Comparison of ENCODE assay signal across 8 cellular contexts in genomic region chr6:21666200-21666671, GRCh38.
DNase-seq lines count a peak whose midpoint lies in the region; ATAC-seq, FAIRE-seq and TF ChIP-seq lines count a peak whose summit lies in the region.

No MANE protein-coding gene starts in this region.

- ATAC-seq in GM21717 (IDR thresholded peaks at IDR 0.05; ENCODE audit: unreplicated experiment) = no peak
- ATAC-seq in GM18519 (IDR thresholded peaks at IDR 0.05; ENCODE audit: low FRiP score, unreplicated experiment) = no peak
- ATAC-seq in GM21825 (IDR thresholded peaks at IDR 0.05; ENCODE audit: unreplicated experiment) = no peak

- H3K36me3 ChIP-seq in fibroblast of lung (ENCODE audit: control insufficient read depth, insufficient read depth, low read length) = no peaks in the 10 kb centered on the region

- peaks cover 61% of the 10 kb centered on the region for H3K27me3 Mint-ChIP-seq in osteocyte (ENCODE audit: unreplicated experiment)

- peak overlapping the region; percentile 54 for H2AFZ ChIP-seq in fibroblast of lung (ENCODE audit: low read length)

- H3K9ac ChIP-seq in fibroblast of lung (ENCODE audit: insufficient read depth, low read length) = peak overlapping the region; percentile 24

- peaks cover 15% of the 10 kb centered on the region for H3K27me3 ChIP-seq in fibroblast of lung (ENCODE audit: control insufficient read depth, insufficient read depth, low read length)

- H3K4me2 ChIP-seq in fibroblast of lung (ENCODE audit: extremely low read depth, insufficient read depth, low read length) = peak overlapping the region; percentile 88

- DNase-seq in Daoy (ENCODE audit: low read depth) = peak; percentile 30
- DNase-seq in NCI-H748 (lab: John Stamatoyannopoulos, UW; ENCODE audit: unreplicated experiment) = peak; percentile 77
- peak in 1 of 2 donors; percentile 34 for DNase-seq in fibroblast of lung (ENCODE audit: low read depth in 2 of 2)
- no peak for DNase-seq in osteocyte (ENCODE audit: extremely low spot score, unreplicated experiment)
- DNase-seq in GM12892 (ENCODE audit: insufficient read length) = no peak

- TF ChIP-seq POLR2A in GM12892 (IDR thresholded peaks at IDR 0.05; ENCODE audit: low read depth, low read length) = no peak

- no peak for FAIRE-seq in GM12892 (lab: Jason Lieb, UNC)

- no peak overlapping the region for H3K27ac ChIP-seq in fibroblast of lung (ENCODE audit: insufficient read depth, low read length)

- peak overlapping the region; percentile 50 to 81 (median 58) for H3K4me3 ChIP-seq in fibroblast of lung (replicated peaks in 1 of 4; ENCODE audit: control extremely low read depth in 1 of 4, insufficient read depth in 1 of 4, low read depth in 3 of 4, low read length in 4 of 4)

- no peaks in the 10 kb centered on the region for H3K36me3 Mint-ChIP-seq in osteocyte (ENCODE audit: unreplicated experiment)

- TF ChIP-seq CTCF in fibroblast of lung (conservative IDR thresholded peaks at IDR 0.05 in 1 of 2, IDR thresholded peaks at IDR 0.05 in 1 of 2; ENCODE audit: low read depth in 1 of 2, low read length in 2 of 2) = no peak
- no peak for TF ChIP-seq CTCF in osteocyte (IDR thresholded peaks at IDR 0.05)

- H3K79me2 ChIP-seq in fibroblast of lung (ENCODE audit: control insufficient read depth, insufficient read depth, low read length) = no peaks in the 10 kb centered on the region

- H3K4me1 Mint-ChIP-seq in osteocyte (ENCODE audit: unreplicated experiment) = peaks cover 30% of the 10 kb centered on the region

- H3K4me3 Mint-ChIP-seq in osteocyte (ENCODE audit: unreplicated experiment) = peak overlapping the region; percentile 81

- no peaks in the 10 kb centered on the region for H4K20me1 ChIP-seq in fibroblast of lung (ENCODE audit: control insufficient read depth, extremely low read depth, insufficient read depth, low read length)

- H3K9me3 Mint-ChIP-seq in osteocyte (ENCODE audit: unreplicated experiment) = no peaks in the 10 kb centered on the region

- no peak overlapping the region for H3K27ac Mint-ChIP-seq in osteocyte (ENCODE audit: unreplicated experiment)

- H3K9me3 ChIP-seq in fibroblast of lung (ENCODE audit: control insufficient read depth, insufficient read depth, low read depth, low read length) = no peaks in the 10 kb centered on the region

- no peaks in the 10 kb centered on the region for H3K4me1 ChIP-seq in fibroblast of lung (ENCODE audit: control insufficient read depth, extremely low read depth, insufficient read depth, low read length)

Comparison
In these comparisons a context has a peak if more than half of its experiments do, and no peak if none do; other contexts are left out.
1. DNase-seq: peak in Daoy (single experiment) and NCI-H748 (single experiment); none in osteocyte (single experiment) and GM12892 (single experiment).